10 cellular contexts compared by ENCODE assay signal in the genomic region with DNA sequence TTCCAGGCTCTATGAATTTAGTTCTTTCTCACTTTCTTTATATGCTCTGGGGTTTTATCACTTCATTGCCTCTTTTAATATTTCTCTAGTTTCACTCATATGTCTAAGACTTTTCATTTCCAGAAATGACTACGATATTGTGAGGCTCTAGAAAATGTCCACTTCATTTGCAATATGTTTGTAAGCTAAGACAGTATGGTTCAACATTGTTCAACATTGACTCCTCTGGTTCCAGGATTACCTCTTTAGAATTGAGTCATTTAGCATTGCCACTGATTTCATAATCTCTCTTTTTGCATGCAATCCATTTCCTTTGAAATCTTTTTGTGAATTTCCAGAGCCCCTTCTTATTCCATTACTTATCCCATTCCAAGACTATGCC. TPM values are rescaled to one million over a fixed set of nuclear protein-coding genes. Genes with fewer than 3 reads are reported as not detected.
DNase-seq lines count a peak whose midpoint lies in the region; ATAC-seq and TF ChIP-seq lines count a peak whose summit lies in the region.
"Had no signal": no experiment of that assay in that cellular context is flagged by ENCODE, and none has a peak within 500 bp of the region (broad histone marks: within the 10 kb centered on the region; RNA-seq: fewer than 3 reads in every experiment).

No MANE protein-coding gene starts in this region.

- H3K4me2 ChIP-seq in osteoblast (ENCODE audit: insufficient read depth, low read length) = peak overlapping the region; percentile 68

- TF ChIP-seq CTCF in activated CD8-positive, alpha-beta T cell treated with anti-CD3 and anti-CD28 coated beads for 36 hours (IDR thresholded peaks at IDR 0.05) = no peak
- no peak for TF ChIP-seq CTCF in osteoblast (IDR thresholded peaks at IDR 0.05; ENCODE audit: extremely low read depth, low read depth, low read length)

- H3K9me3 Mint-ChIP-seq in activated CD8-positive, alpha-beta T cell treated with anti-CD3 and anti-CD28 coated beads for 36 hours = no peaks in the 10 kb centered on the region
- H3K9me3 Mint-ChIP-seq in activated CD8-positive, alpha-beta T cell treated with anti-CD3 and anti-CD28 coated beads, Interleukin-2, amount 10 ng/mL, durations not matched to agents 7 days and 5 days (ENCODE audit: insufficient read depth) = no peaks in the 10 kb centered on the region

- H3K4me3 Mint-ChIP-seq in activated CD8-positive, alpha-beta T cell treated with anti-CD3 and anti-CD28 coated beads for 36 hours = no peak overlapping the region
- H3K4me3 Mint-ChIP-seq in activated CD8-positive, alpha-beta T cell treated with anti-CD3 and anti-CD28 coated beads, Interleukin-2, amount 10 ng/mL, durations not matched to agents 7 days and 5 days = no peak overlapping the region

- peaks cover 29% of the 10 kb centered on the region for H3K4me1 Mint-ChIP-seq in activated CD8-positive, alpha-beta T cell treated with anti-CD3 and anti-CD28 coated beads for 36 hours (ENCODE audit: low read depth)
- H3K4me1 Mint-ChIP-seq in activated CD8-positive, alpha-beta T cell treated with anti-CD3 and anti-CD28 coated beads, Interleukin-2, amount 10 ng/mL, durations not matched to agents 7 days and 5 days (ENCODE audit: low read depth) = peaks cover 32% of the 10 kb centered on the region

- no peaks in the 10 kb centered on the region for H3K36me3 ChIP-seq in osteoblast (ENCODE audit: insufficient read depth, low read length)
- H3K36me3 ChIP-seq: BLaER1 treated with 17β-estradiol and CSF1 and Interleukin-3, amounts not matched to agents 10 nM and 100 nM; pancreas had no signal

- no peaks in the 10 kb centered on the region for H3K79me2 ChIP-seq in osteoblast (ENCODE audit: insufficient read depth, low read length)

- H3K27me3 Mint-ChIP-seq in activated CD8-positive, alpha-beta T cell treated with anti-CD3 and anti-CD28 coated beads for 36 hours = no peaks in the 10 kb centered on the region
- no peaks in the 10 kb centered on the region for H3K27me3 Mint-ChIP-seq in activated CD8-positive, alpha-beta T cell treated with anti-CD3 and anti-CD28 coated beads, Interleukin-2, amount 10 ng/mL, durations not matched to agents 7 days and 5 days (ENCODE audit: low read depth)

- no peaks in the 10 kb centered on the region for H3K27me3 ChIP-seq in osteoblast (ENCODE audit: insufficient read depth, low read length)
- H3K27me3 ChIP-seq: pancreas had no signal

- peak; percentile 83 for ATAC-seq in activated CD8-positive, alpha-beta T cell treated with anti-CD3 and anti-CD28 coated beads for 36 hours
- ATAC-seq in activated CD8-positive, alpha-beta T cell treated with anti-CD3 and anti-CD28 coated beads, Interleukin-2, amount 10 ng/mL, durations not matched to agents 7 days and 5 days = no peak
- peak; percentile 97 for ATAC-seq in HG02973 (IDR thresholded peaks at IDR 0.05; ENCODE audit: unreplicated experiment)

- no peak overlapping the region for H3K27ac Mint-ChIP-seq in activated CD8-positive, alpha-beta T cell treated with anti-CD3 and anti-CD28 coated beads for 36 hours
- H3K27ac Mint-ChIP-seq in activated CD8-positive, alpha-beta T cell treated with anti-CD3 and anti-CD28 coated beads, Interleukin-2, amount 10 ng/mL, durations not matched to agents 7 days and 5 days = no peak overlapping the region

- no peaks in the 10 kb centered on the region for H4K20me1 ChIP-seq in osteoblast (ENCODE audit: insufficient read depth, low read length)
- H4K20me1 ChIP-seq: BLaER1 treated with 17β-estradiol and CSF1 and Interleukin-3, amounts not matched to agents 10 nM and 100 nM had no signal

- H3K4me3 ChIP-seq in osteoblast (ENCODE audit: insufficient read depth, low read length) = peak overlapping the region; percentile 37
- H3K4me3 ChIP-seq: BLaER1 treated with 17β-estradiol and CSF1 and Interleukin-3, amounts not matched to agents 10 nM and 100 nM; pancreas had no signal

- H2AFZ ChIP-seq in osteoblast (ENCODE audit: low read length) = no peak overlapping the region

- peak overlapping the region; percentile 95 for H3K27ac ChIP-seq in osteoblast (ENCODE audit: low read depth, low read length)
- H3K27ac ChIP-seq: BLaER1 treated with 17β-estradiol and CSF1 and Interleukin-3, amounts not matched to agents 10 nM and 100 nM; pancreas had no signal

- peaks cover 33% of the 10 kb centered on the region for H3K4me1 ChIP-seq in osteoblast (ENCODE audit: insufficient read depth, low read length)
- H3K4me1 ChIP-seq: pancreas had no signal

- no peak for DNase-seq in activated CD8-positive, alpha-beta T cell treated with anti-CD3 and anti-CD28 coated beads for 36 hours
- no peak for DNase-seq in activated CD8-positive, alpha-beta T cell treated with anti-CD3 and anti-CD28 coated beads, Interleukin-2, amount 10 ng/mL, durations not matched to agents 7 days and 5 days
- peak; percentile 24 to 36 for DNase-seq in SW 1271 (lab: John Stamatoyannopoulos, UW)
- DNase-seq in osteoblast (ENCODE audit: insufficient read length, low spot score, missing footprints) = peak; percentile 49
- no peak for DNase-seq in NCI-H1105 (lab: John Stamatoyannopoulos, UW)
- DNase-seq in NCI-H524 (lab: John Stamatoyannopoulos, UW) = no peak
- no peak for DNase-seq in KG1 (lab: John Stamatoyannopoulos, UW)
- DNase-seq: pancreas had no signal

- H3K36me3 Mint-ChIP-seq in activated CD8-positive, alpha-beta T cell treated with anti-CD3 and anti-CD28 coated beads for 36 hours (ENCODE audit: low read depth) = no peaks in the 10 kb centered on the region
- H3K36me3 Mint-ChIP-seq in activated CD8-positive, alpha-beta T cell treated with anti-CD3 and anti-CD28 coated beads, Interleukin-2, amount 10 ng/mL, durations not matched to agents 7 days and 5 days (ENCODE audit: low read depth) = no peaks in the 10 kb centered on the region

- POLR2A ChIA-PET in activated CD8-positive, alpha-beta T cell treated with anti-CD3 and anti-CD28 coated beads for 36 hours (lab: Charles Lee) = no interaction called here
- POLR2A ChIA-PET in activated CD8-positive, alpha-beta T cell treated with anti-CD3 and anti-CD28 coated beads, Interleukin-2, amount 10 ng/mL, durations not matched to agents 7 days and 5 days (lab: Charles Lee) = no interaction called here

- no peaks in the 10 kb centered on the region for H3K9me3 ChIP-seq in osteoblast (ENCODE audit: low read depth, low read length)
- H3K9me3 ChIP-seq: BLaER1 treated with 17β-estradiol and CSF1 and Interleukin-3, amounts not matched to agents 10 nM and 100 nM; pancreas had no signal

- CTCF ChIA-PET in activated CD8-positive, alpha-beta T cell treated with anti-CD3 and anti-CD28 coated beads for 36 hours (lab: Charles Lee) = interaction anchor here (1.2 kb wide), 1 partner anchor 22 kb away, joined by 3 read pairs; no protein-coding TSS in a partner anchor
- CTCF ChIA-PET in activated CD8-positive, alpha-beta T cell treated with anti-CD3 and anti-CD28 coated beads, Interleukin-2, amount 10 ng/mL, durations not matched to agents 7 days and 5 days (lab: Charles Lee) = interaction anchor here (1.5 kb wide), 1 partner anchor 156 kb away, joined by 3 read pairs; no protein-coding TSS in a partner anchor

- intact Hi-C loops in activated CD8-positive, alpha-beta T cell treated with anti-CD3 and anti-CD28 coated beads for 36 hours (cut with micrococcal nuclease) = no loop called here

RNA-seq across cellular contexts. Expression of gene BBS12, which starts 32.3 kb away (rescaled TPM):
- under 1 TPM; 0.74 to 0.89 TPM for total RNA-seq in activated CD8-positive, alpha-beta T cell treated with anti-CD3 and anti-CD28 coated beads for 36 hours
- total RNA-seq in activated CD8-positive, alpha-beta T cell treated with anti-CD3 and anti-CD28 coated beads, Interleukin-2, amount 10 ng/mL, durations not matched to agents 7 days and 5 days = 1 to 10 TPM; 1.3 to 1.4 TPM
- 9.4 and 10.6 TPM in 2 replicates for total RNA-seq in osteoblast

Comparison
In these comparisons a context has a peak if more than half of its experiments do, and no peak if none do; other contexts are left out.
1. DNase-seq: peak in SW 1271 (2 of 2) and osteoblast (single experiment); none in activated CD8-positive, alpha-beta T cell treated with anti-CD3 and anti-CD28 coated beads for 36 hours (single experiment), activated CD8-positive, alpha-beta T cell treated with anti-CD3 and anti-CD28 coated beads, Interleukin-2, amount 10 ng/mL, durations not matched to agents 7 days and 5 days (single experiment), NCI-H1105 (single experiment), NCI-H524 (0 of 2) and KG1 (single experiment).